8 cellular contexts compared by ENCODE assay signal in genomic region chr16:75647492-75648264, GRCh38. TPM values are rescaled to one million over a fixed set of nuclear protein-coding genes. Genes with fewer than 3 reads are reported as not detected.
DNase-seq lines count a peak whose midpoint lies in the region; ATAC-seq and TF ChIP-seq lines count a peak whose summit lies in the region.

Gene KARS1, minus strand, starts transcription at chr16:75647665. Its CDS starts 26 bp downstream, at chr16:75647639.
Gene TERF2IP, plus strand, starts transcription at chr16:75647773. Its CDS starts 110 bp downstream, at chr16:75647883.

- no peaks in the 10 kb centered on the region for H3K27me3 Mint-ChIP-seq in activated B cell treated with CpG ODN at 0.5 μM for 24 hours
- peaks cover 7 to 16% (median 14%) of the 10 kb centered on the region in 3 donors for H3K27me3 Mint-ChIP-seq in immature natural killer cell (ENCODE audit: low read depth in 3 of 3)

- no peaks in the 10 kb centered on the region for H3K27me3 ChIP-seq in spleen (replicated peaks in 1 of 7)

- H3K27ac Mint-ChIP-seq in activated B cell treated with CpG ODN at 0.5 μM for 24 hours: peak within 1 kb of the TSS; percentile 98
- H3K27ac Mint-ChIP-seq in immature natural killer cell: peak within 1 kb of the TSS; percentile 96 to 99 (median 98)

- peak; percentile 74 to 97 (median 89) for TF ChIP-seq POLR2A in spleen (IDR thresholded peaks at IDR 0.05)

- DNase-seq in AG04449 (ENCODE audit: low read depth, low spot score) (peak; percentile 56), NCI-H2227 treated with DMSO at 0.1 percent for 48 hours (lab: John Stamatoyannopoulos, UW) (peak; percentile 78), activated B cell treated with CpG ODN at 0.5 μM for 24 hours (peak; percentile 92), caudate nucleus (lab: John Stamatoyannopoulos, UW) (peak; percentile 62 to 97 (median 92)), immature natural killer cell (peak; percentile 95 to 96 (median 95)), spleen (peak; percentile 99)

- peaks cover 55 to 77% (median 66%) of the 10 kb centered on the region in 6 donors for H3K4me1 ChIP-seq in spleen

- WGBS in spleen, 5 donors: 0 to 2% (median 0%) methylated on average over 19 to 76 of the region's 76 CpGs

- TF ChIP-seq CTCF in AG04449 (IDR thresholded peaks at IDR 0.05; ENCODE audit: insufficient read depth, low read length, missing control alignments): no peak
- no peak for TF ChIP-seq CTCF in activated B cell treated with CpG ODN at 0.5 μM for 24 hours (IDR thresholded peaks at IDR 0.05)
- peak in 3 of 11 experiments; percentile 10 to 27 (median 22) for TF ChIP-seq CTCF in spleen (IDR thresholded peaks at IDR 0.05 in 8 of 11, conservative IDR thresholded peaks at IDR 0.05 in 3 of 11)

- H3K27ac ChIP-seq in caudate nucleus (ENCODE audit: low read depth, low read length): peak within 1 kb of the TSS; percentile 96
- H3K27ac ChIP-seq in spleen: peak within 1 kb of the TSS; percentile 85 to 99 (median 98)

- no peaks in the 10 kb centered on the region for H3K9me3 Mint-ChIP-seq in activated B cell treated with CpG ODN at 0.5 μM for 24 hours
- no peaks in the 10 kb centered on the region for H3K9me3 Mint-ChIP-seq in immature natural killer cell

- ATAC-seq in GM18907 (IDR thresholded peaks at IDR 0.05; ENCODE audit: unreplicated experiment) (peak; percentile 87), HG03159 (IDR thresholded peaks at IDR 0.05; ENCODE audit: unreplicated experiment) (peak; percentile 83), activated B cell treated with CpG ODN at 0.5 μM for 24 hours (ENCODE audit: low read depth) (peak; percentile 86)

- CTCF ChIA-PET in AG04449 (lab: Yijun Ruan, JAX) (interaction anchor here (1.0 to 3.1 kb wide), 5 partner anchors 11 to 448 kb away, joined by 3 to 17 read pairs (median 9); partner anchors contain the start of gene ADAT1), activated B cell treated with CpG ODN at 0.5 μM for 24 hours (lab: Charles Lee) (interaction anchor here (0.9 to 2.9 kb wide), 7 partner anchors 25 to 537 kb away, joined by 3 to 11 read pairs (median 4); partner anchors contain the start of genes ADAT1 and TMEM170A)

- H3K9me3 ChIP-seq in spleen: no peaks in the 10 kb centered on the region

- H3K4me3 Mint-ChIP-seq in activated B cell treated with CpG ODN at 0.5 μM for 24 hours (peak within 1 kb of the TSS; percentile 100), immature natural killer cell (peak within 1 kb of the TSS; percentile 98 to 100 (median 99))

- intact Hi-C loops in activated B cell treated with CpG ODN at 0.5 μM for 24 hours (cut with micrococcal nuclease) (loop anchor here (1.0 to 5.0 kb wide), 13 partner anchors 24 to 1565 kb away; partner anchors contain the start of genes ADAT1, CFDP1, GABARAPL2 and MON1B), spleen (cut with DNase I; ENCODE audit: low total_unique reads) (no loop called here)

- H3K36me3 Mint-ChIP-seq in activated B cell treated with CpG ODN at 0.5 μM for 24 hours (ENCODE audit: low read depth) (peaks cover 55% of the 10 kb centered on the region), immature natural killer cell (peaks cover 6 to 9% (median 8%) of the 10 kb centered on the region in 3 donors)

- POLR2A ChIA-PET in AG04449 (lab: Yijun Ruan, JAX) (interaction anchor here (0.8 to 1.5 kb wide), 7 partner anchors 11 to 214 kb away, joined by 3 to 7 read pairs (median 3); partner anchors contain the start of gene ADAT1), activated B cell treated with CpG ODN at 0.5 μM for 24 hours (lab: Charles Lee) (interaction anchor here (0.6 to 4.7 kb wide), 20 partner anchors 12 to 1544 kb away, joined by 3 to 95 read pairs (median 4); partner anchors contain the start of genes ADAT1, CFDP1, CHST6 and GABARAPL2)

- peaks cover 65% of the 10 kb centered on the region for H3K4me1 Mint-ChIP-seq in activated B cell treated with CpG ODN at 0.5 μM for 24 hours
- peaks cover 62 to 76% of the 10 kb centered on the region in 2 donors for H3K4me1 Mint-ChIP-seq in immature natural killer cell

- peak within 1 kb of the TSS; percentile 98 for H3K4me3 ChIP-seq in AG04449 (ENCODE audit: low read depth, low read length)
- peak within 1 kb of the TSS; percentile 92 to 100 (median 98) for H3K4me3 ChIP-seq in spleen

- peaks cover 0 to 30% (median 18%) of the 10 kb centered on the region in 6 donors for H3K36me3 ChIP-seq in spleen

RNA-seq across cellular contexts. Expression of gene KARS1, which starts in this region (rescaled TPM):
- total RNA-seq in activated B cell treated with CpG ODN at 0.5 μM for 24 hours: 166 and 182 TPM in 2 replicates
- polyA plus RNA-seq in immature natural killer cell: 100 to 1,000 TPM; 147 to 205 (median 181) TPM
- total RNA-seq in spleen: 10 to 100 TPM; 85.2 to 97.7 (median 89.6) TPM
- polyA plus RNA-seq in spleen: 10 to 100 TPM; 63.7 to 88.0 (median 83.2) TPM

RNA-seq across cellular contexts. Expression of gene TERF2IP, which starts in this region (rescaled TPM):
- total RNA-seq in activated B cell treated with CpG ODN at 0.5 μM for 24 hours: 52.6 and 52.7 TPM in 2 replicates
- 100 to 1,000 TPM; 118 to 179 (median 152) TPM for polyA plus RNA-seq in immature natural killer cell
- 10 to 100 TPM; 66.5 to 90.1 (median 75.4) TPM for total RNA-seq in spleen
- polyA plus RNA-seq in spleen: 10 to 100 TPM; 42.8 to 71.0 (median 64.4) TPM

Comparison
In these comparisons a context has a peak if more than half of its experiments do, and no peak if none do; other contexts are left out.
1. Peak in every context shown above with its lines: DNase-seq, ATAC-seq, H3K4me3 ChIP-seq and H3K27ac ChIP-seq.